In the genomic region with DNA sequence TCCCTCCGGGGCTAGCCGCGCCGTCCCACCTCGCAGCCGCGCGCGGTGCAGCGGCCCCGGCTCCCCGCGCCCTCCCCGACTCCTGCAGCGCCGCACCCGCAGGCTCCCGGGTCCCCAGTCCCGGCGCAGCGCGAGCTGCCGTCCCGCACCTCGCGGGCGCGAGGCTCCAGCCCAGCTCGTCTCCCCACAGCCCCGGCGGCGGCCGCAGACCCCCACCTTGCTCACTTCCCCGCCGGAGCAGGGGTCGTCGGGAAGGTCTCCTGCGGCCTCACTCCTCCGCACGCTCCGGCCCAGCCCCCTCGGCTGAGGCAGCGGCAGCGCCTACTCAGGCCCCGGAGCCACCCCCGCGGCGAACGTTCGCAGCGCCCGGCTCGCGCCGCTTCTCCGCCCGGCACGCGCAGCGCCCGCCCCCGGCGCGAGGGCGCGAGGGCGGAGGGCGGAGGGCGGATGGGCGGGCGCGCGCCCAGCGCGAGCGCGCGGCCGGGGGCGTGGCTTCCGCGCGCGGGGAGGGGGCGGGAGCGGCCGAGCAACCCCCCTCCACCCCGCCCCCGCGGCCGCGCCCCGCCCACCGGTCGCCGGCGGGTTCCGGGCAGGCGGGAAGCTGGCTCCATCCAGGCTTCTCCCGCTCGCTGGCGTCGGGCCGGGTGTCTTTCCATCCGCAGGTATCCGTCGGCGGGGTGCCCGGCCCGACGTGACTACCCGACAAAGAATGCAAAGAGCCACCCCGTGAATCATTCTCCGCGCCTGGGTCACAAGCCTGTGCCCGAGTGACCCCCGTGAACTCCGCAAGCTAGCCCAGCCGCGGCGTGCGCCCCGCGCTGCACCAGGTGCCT, we compare ENCODE assay signal across 8 cellular contexts. TPM values are rescaled to one million over a fixed set of nuclear protein-coding genes. Genes with fewer than 3 reads are reported as not detected.
DNase-seq lines count a peak whose midpoint lies in the region; ATAC-seq and TF ChIP-seq lines count a peak whose summit lies in the region.

A gene (minus strand): TSS at position 408 of the 833 bp plus-strand sequence. CDS start 20,917 bp downstream, outside the sequence.

- peak within 1 kb of the TSS; percentile 85 for H3K9ac ChIP-seq in HUES48 (ENCODE audit: low read depth, low read length)

- peak within 1 kb of the TSS; percentile 84 for H2AFZ ChIP-seq in neuron (ENCODE audit: low read depth, low read length)

- H3K4me3 ChIP-seq in HUES48 (ENCODE audit: low read depth, low read length) (peak within 1 kb of the TSS; percentile 86), neuron (ENCODE audit: low read length) (peak within 1 kb of the TSS; percentile 69)

- DNase-seq in DMS 273 treated with DMSO at 0.1 percent for 48 hours (lab: John Stamatoyannopoulos, UW) (peak; percentile 12), SHP77 (lab: John Stamatoyannopoulos, UW) (peak; percentile 54 to 80), foreskin keratinocyte (peak; percentile 52 to 70), stromal cell of bone marrow (ENCODE audit: low read depth) (peak; percentile 41)
- peak; percentile 92 for DNase-seq in activated effector memory CD4-positive, alpha-beta T cell treated with anti-CD3 and anti-CD28 coated beads, Interleukin-2, amount 50 U/mL, for 16 hours

- H3K9me3 ChIP-seq in HUES48 (ENCODE audit: control insufficient read depth, insufficient read depth, low read length) (no peaks in the 10 kb centered on the region), neuron (ENCODE audit: low read length) (no peaks in the 10 kb centered on the region)

- H3K27ac ChIP-seq in HUES48 (ENCODE audit: low read depth, low read length): peak within 1 kb of the TSS; percentile 82
- H3K27ac ChIP-seq in foreskin keratinocyte: peak within 1 kb of the TSS; percentile 30

- no peak for TF ChIP-seq CTCF in foreskin keratinocyte (conservative IDR thresholded peaks at IDR 0.05)

- peaks cover 31% of the 10 kb centered on the region for H3K4me1 ChIP-seq in HUES48 (ENCODE audit: control insufficient read depth, insufficient read depth, low read length)
- H3K4me1 ChIP-seq in foreskin keratinocyte: peaks cover 7% of the 10 kb centered on the region
- peaks cover 11% of the 10 kb centered on the region for H3K4me1 ChIP-seq in neuron (ENCODE audit: insufficient read depth, low read length)

- H3K36me3 ChIP-seq in HUES48 (ENCODE audit: control insufficient read depth, insufficient read depth, low read length) (no peaks in the 10 kb centered on the region), neuron (ENCODE audit: insufficient read depth, low read length) (no peaks in the 10 kb centered on the region)

- H3K27me3 ChIP-seq in HUES48 (ENCODE audit: control insufficient read depth, insufficient read depth, low read length): peaks cover 25% of the 10 kb centered on the region
- H3K27me3 ChIP-seq in foreskin keratinocyte: no peaks in the 10 kb centered on the region
- H3K27me3 ChIP-seq in neuron (ENCODE audit: insufficient read depth, low read length): no peaks in the 10 kb centered on the region

- ATAC-seq in GM21390 (IDR thresholded peaks at IDR 0.05; ENCODE audit: unreplicated experiment) (peak; percentile 69), foreskin keratinocyte (peak; percentile 79)

RNA-seq across cellular contexts. Expression of the gene that starts here (rescaled TPM):
- total RNA-seq in foreskin keratinocyte: 20.3 and 23.3 TPM in 2 replicates
- 16.7 and 17.9 TPM in 2 replicates for polyA plus RNA-seq in foreskin keratinocyte

Comparison
In these comparisons a context has a peak if more than half of its experiments do, and no peak if none do; other contexts are left out.
1. Peak in every context shown above with its lines: DNase-seq, ATAC-seq, H3K4me3 ChIP-seq and H3K27ac ChIP-seq.
2. DNase-seq: peak in every context shown above with its lines; median percentile 92 in activated effector memory CD4-positive, alpha-beta T cell treated with anti-CD3 and anti-CD28 coated beads, Interleukin-2, amount 50 U/mL, for 16 hours; 67 in SHP77; 61 in foreskin keratinocyte; 41 in stromal cell of bone marrow; 12 in DMS 273 treated with DMSO at 0.1 percent for 48 hours.